In the genomic region with DNA sequence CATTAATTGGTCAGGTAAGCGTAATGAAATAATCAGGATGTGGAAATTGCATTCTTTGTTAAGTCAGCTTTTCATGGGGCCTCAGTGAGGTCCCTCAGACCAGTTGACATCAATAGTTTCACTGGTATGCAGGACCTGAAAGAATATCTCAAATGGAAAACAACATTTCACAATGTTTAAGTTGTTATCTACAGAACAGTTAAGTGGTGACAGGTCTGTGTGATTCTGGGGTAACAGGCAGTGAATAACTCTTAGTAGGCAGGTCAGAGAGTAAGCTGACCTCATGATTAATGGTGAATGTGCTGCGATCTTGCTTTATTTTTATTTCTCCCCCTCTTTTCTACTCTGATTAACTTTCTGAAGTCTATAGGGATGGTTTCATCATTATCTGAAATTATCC, we compare ENCODE assay signal across 18 cellular contexts. TPM values are rescaled to one million over a fixed set of nuclear protein-coding genes. Genes with fewer than 3 reads are reported as not detected.
A peak's percentile ranks its signal among the peaks of the same experiment; 100 is the strongest.
DNase-seq lines count a peak whose midpoint lies in the region; ATAC-seq and TF ChIP-seq lines count a peak whose summit lies in the region.
"Had no signal": no experiment of that assay in that cellular context is flagged by ENCODE, and none has a peak within 500 bp of the region (broad histone marks: within the 10 kb centered on the region; RNA-seq: fewer than 3 reads in every experiment).

No MANE protein-coding gene starts in this region.

- TF ChIP-seq POLR2A in esophagus muscularis mucosa (IDR thresholded peaks at IDR 0.05; ENCODE audit: low read depth) = no peak

- 48% methylated on average over 2 of the region's 2 CpGs for WGBS in esophagus muscularis mucosa

- peaks cover 0 to 4% (median 0%) of the 10 kb centered on the region in 4 donors for H3K9me3 ChIP-seq in esophagus muscularis mucosa

- ATAC-seq in HG02840 (IDR thresholded peaks at IDR 0.05; ENCODE audit: low FRiP score, unreplicated experiment) = no peak
- ATAC-seq: HCT116, SK-N-SH treated with all-trans-retinoic acid at 6 μM for 48 hours had no signal

- H3K27me3 ChIP-seq in brain microvascular endothelial cell (replicated peaks) (no peaks in the 10 kb centered on the region), esophagus muscularis mucosa (no peaks in the 10 kb centered on the region)

- no peaks in the 10 kb centered on the region for H3K4me1 ChIP-seq in esophagus muscularis mucosa

- H3K27ac ChIP-seq in brain microvascular endothelial cell (no peak overlapping the region), esophagus muscularis mucosa (replicated peaks in 1 of 4) (no peak overlapping the region)

- DNase-seq in HCEC 1CT (peak; percentile 87), brain microvascular endothelial cell (peak; percentile 31), esophagus muscularis mucosa (ENCODE audit: extremely low spot score) (peak; percentile 3), iris pigment epithelial cell (ENCODE audit: low read depth) (peak; percentile 64), NCI-H128 (lab: John Stamatoyannopoulos, UW; ENCODE audit: unreplicated experiment) (no peak)
- no peak for DNase-seq in stimulated activated CD4-positive, alpha-beta T cell treated with anti-CD3 and anti-CD28 coated beads, Interleukin-15, amount 100 ng/mL, for 24 hours
- DNase-seq: DMS 273 treated with DMSO at 0.1 percent for 48 hours, GDM1, KG1, NCI-H1105 treated with DMSO at 0.1 percent for 48 hours, NCI-H187, NCI-H2107, NCI-H2227 treated with DMSO at 0.1 percent for 48 hours, NCI-H524, SHP77 had no signal

- intact Hi-C loops in esophagus muscularis mucosa (cut with DNase I) = no loop called here

- in situ Hi-C loops in brain microvascular endothelial cell (cut with HindIII; ENCODE audit: low pct_ligation_motif_present, low sequenced_read_pairs) = no loop called here

- H3K36me3 ChIP-seq in brain microvascular endothelial cell (replicated peaks) (no peaks in the 10 kb centered on the region), esophagus muscularis mucosa (no peaks in the 10 kb centered on the region)

- TF ChIP-seq EP300 in esophagus muscularis mucosa (IDR thresholded peaks at IDR 0.05) = no peak

- H3K4me3 ChIP-seq in brain microvascular endothelial cell (ENCODE audit: low read depth, low read length) (no peak overlapping the region), esophagus muscularis mucosa (no peak overlapping the region)

- TF ChIP-seq CTCF in brain microvascular endothelial cell (IDR thresholded peaks at IDR 0.05; ENCODE audit: low read depth, low read length, missing control alignments) (no peak), esophagus muscularis mucosa (IDR thresholded peaks at IDR 0.05) (no peak)

RNA-seq across cellular contexts. Expression of gene ACP3, which starts 28.9 kb away (rescaled TPM):
- total RNA-seq in esophagus muscularis mucosa = 1 to 10 TPM in 3 of 4 donors, under 1 TPM in 1; 0.58 to 2.8 (median 1.9) TPM

Comparison
In these comparisons a context has a peak if more than half of its experiments do, and no peak if none do; other contexts are left out.
1. DNase-seq: peak in HCEC 1CT (single experiment), brain microvascular endothelial cell (single experiment), esophagus muscularis mucosa (single experiment) and iris pigment epithelial cell (single experiment); none in NCI-H128 (single experiment) and stimulated activated CD4-positive, alpha-beta T cell treated with anti-CD3 and anti-CD28 coated beads, Interleukin-15, amount 100 ng/mL, for 24 hours (single experiment).